20 cellular contexts compared by ENCODE assay signal in the genomic region with DNA sequence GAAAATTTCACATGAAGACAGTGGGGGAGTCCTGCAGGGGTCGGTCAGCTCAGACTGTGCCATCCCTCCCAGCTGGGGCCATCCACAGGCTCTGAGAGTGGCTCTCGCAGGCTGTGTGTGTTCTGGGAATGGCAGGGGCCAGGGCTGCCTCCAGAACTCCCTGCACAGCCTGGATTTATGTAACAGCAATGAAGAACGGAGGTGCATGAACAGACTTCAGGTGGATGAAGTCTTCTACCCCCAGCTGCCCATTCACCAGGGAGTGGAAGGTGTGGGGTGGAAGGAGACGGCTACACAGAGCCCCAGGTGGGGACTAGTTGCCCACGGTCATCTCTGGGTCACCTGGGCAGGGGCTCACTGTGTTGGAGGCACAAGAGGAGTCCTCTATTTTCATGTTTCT. TPM values are rescaled to one million over a fixed set of nuclear protein-coding genes. Genes with fewer than 3 reads are reported as not detected.
DNase-seq lines count a peak whose midpoint lies in the region; ATAC-seq and TF ChIP-seq lines count a peak whose summit lies in the region.
"Had no signal": no experiment of that assay in that cellular context is flagged by ENCODE, and none has a peak within 500 bp of the region (broad histone marks: within the 10 kb centered on the region; RNA-seq: fewer than 3 reads in every experiment).

No MANE protein-coding gene starts in this region.

- H3K4me1 Mint-ChIP-seq in type B pancreatic cell (ENCODE audit: unreplicated experiment) (no peaks in the 10 kb centered on the region), T-helper 17 cell (no peaks in the 10 kb centered on the region)

- H3K27ac Mint-ChIP-seq in type B pancreatic cell (no peak overlapping the region), T-helper 17 cell (no peak overlapping the region)
- H3K27ac Mint-ChIP-seq: CD8-positive, alpha-beta T cell; HFFc6 had no signal

- H3K36me3 Mint-ChIP-seq in type B pancreatic cell (no peaks in the 10 kb centered on the region), T-helper 17 cell (ENCODE audit: low read depth) (no peaks in the 10 kb centered on the region)

- intact Hi-C loops in Right ventricle myocardium inferior (cut with DNase I): no loop called here
- intact Hi-C loops in left cardiac atrium (cut with DNase I): no loop called here
- intact Hi-C loops in colonic mucosa (cut with DNase I): no loop called here

- no peaks in the 10 kb centered on the region for H3K4me1 ChIP-seq in colonic mucosa
- H3K4me1 ChIP-seq: BLaER1 had no signal

- DNase-seq in Right ventricle myocardium inferior (ENCODE audit: missing footprints) (peak; percentile 42), left cardiac atrium (no peak), colonic mucosa (peak; percentile 6), left lobe of liver (ENCODE audit: low spot score) (peak; percentile 41), type B pancreatic cell (ENCODE audit: extremely low spot score, unreplicated experiment) (peak; percentile 24), NCI-H1694 (lab: John Stamatoyannopoulos, UW) (no peak), T-helper 17 cell (no peak), kidney tubule cell (ENCODE audit: low spot score) (no peak)
- DNase-seq: Calu3, DMS53, HFFc6, NCI-H1417 treated with DMSO at 0.1 percent for 48 hours, NCI-H1930, NCI-H226, NCI-H524, NCI-H82, OCI-M1, SHP77 had no signal

- no peaks in the 10 kb centered on the region for H3K9me3 ChIP-seq in colonic mucosa
- no peaks in the 10 kb centered on the region for H3K9me3 ChIP-seq in T-helper 17 cell (ENCODE audit: control insufficient read depth, low read length, poor library complexity, severe bottlenecking)

- H3K9me3 Mint-ChIP-seq in type B pancreatic cell: peaks cover 18% of the 10 kb centered on the region

- peaks cover 4% of the 10 kb centered on the region for H3K27me3 Mint-ChIP-seq in type B pancreatic cell
- H3K27me3 Mint-ChIP-seq in T-helper 17 cell: peaks cover 21% of the 10 kb centered on the region

- TF ChIP-seq CTCF in colonic mucosa (IDR thresholded peaks at IDR 0.05) (no peak), type B pancreatic cell (conservative IDR thresholded peaks at IDR 0.05) (no peak)

- ATAC-seq in Right ventricle myocardium inferior: no peak
- no peak for ATAC-seq in left cardiac atrium
- ATAC-seq in left lobe of liver: no peak
- ATAC-seq in T-helper 17 cell: no peak
- ATAC-seq: CD8-positive, alpha-beta T cell had no signal

- no peak overlapping the region for H3K4me3 ChIP-seq in colonic mucosa
- H3K4me3 ChIP-seq: BLaER1 had no signal

- no peaks in the 10 kb centered on the region for H3K36me3 ChIP-seq in colonic mucosa

- H3K4me3 Mint-ChIP-seq in type B pancreatic cell (no peak overlapping the region), T-helper 17 cell (no peak overlapping the region)
- H3K4me3 Mint-ChIP-seq: CD8-positive, alpha-beta T cell; HFFc6 had no signal

- no peak overlapping the region for H3K27ac ChIP-seq in colonic mucosa
- H3K27ac ChIP-seq: BLaER1 had no signal

- no peaks in the 10 kb centered on the region for H3K27me3 ChIP-seq in colonic mucosa
- H3K27me3 ChIP-seq: BLaER1 had no signal

- H3K9ac ChIP-seq in colonic mucosa (ENCODE audit: low read depth in 2 of 2, low read length in 2 of 2): no peak overlapping the region
- H3K9ac ChIP-seq: BLaER1 had no signal

RNA-seq across cellular contexts. Expression of gene HDAC4, which starts 56.1 kb away (rescaled TPM):
- total RNA-seq in Right ventricle myocardium inferior (30.7 TPM), left cardiac atrium (10 to 100 TPM; 25.6 to 31.2 TPM), colonic mucosa (10 to 100 TPM; 35.3 to 46.8 TPM), left lobe of liver (18.3 TPM), type B pancreatic cell (ENCODE audit: low replicate concordance) (24.0 and 39.0 TPM in 2 replicates), T-helper 17 cell (10 to 100 TPM; 78.9 to 79.0 TPM)

Comparison
In these comparisons a context has a peak if more than half of its experiments do, and no peak if none do; other contexts are left out.
1. DNase-seq: peak in Right ventricle myocardium inferior (single experiment), colonic mucosa (single experiment), left lobe of liver (single experiment) and type B pancreatic cell (single experiment); none in left cardiac atrium (single experiment), NCI-H1694 (single experiment), T-helper 17 cell (0 of 3) and kidney tubule cell (single experiment).